In genomic region chr14:81625343-81625742, GRCh38 we compare ENCODE assay signal across 9 cellular contexts.
A peak's percentile ranks its signal among the peaks of the same experiment; 100 is the strongest.
DNase-seq lines count a peak whose midpoint lies in the region; ATAC-seq, FAIRE-seq and TF ChIP-seq lines count a peak whose summit lies in the region.
"Had no signal": no experiment of that assay in that cellular context is flagged by ENCODE, and none has a peak within 500 bp of the region (broad histone marks: within the 10 kb centered on the region; RNA-seq: fewer than 3 reads in every experiment).

No MANE protein-coding gene starts in this region.

- CTCF ChIA-PET in HEK293T (lab: Yijun Ruan, JAX) = interaction anchor here (0.6 to 1.4 kb wide), 5 partner anchors 13 to 1778 kb away, joined by 3 to 5 read pairs (median 5); no protein-coding TSS in a partner anchor

- intact Hi-C loops in pancreas (cut with DNase I) = no loop called here

- H3K4me3 ChIP-seq in bronchial epithelial cell (ENCODE audit: low read depth, low read length) (no peak overlapping the region), pancreas (no peak overlapping the region), suprapubic skin (no peak overlapping the region)

- H3K27ac ChIP-seq in pancreas (no peak overlapping the region), suprapubic skin (no peak overlapping the region)

- POLR2A ChIA-PET in HEK293T (lab: Yijun Ruan, JAX) = no interaction called here

- TF ChIP-seq POLR2A in GM12891 (IDR thresholded peaks at IDR 0.05; ENCODE audit: low read depth, low read length) (no peak), suprapubic skin (IDR thresholded peaks at IDR 0.05) (no peak)

- no peaks in the 10 kb centered on the region for H3K4me1 ChIP-seq in pancreas
- no peaks in the 10 kb centered on the region for H3K4me1 ChIP-seq in suprapubic skin

- WGBS in pancreas, 2 donors = 2 to 3% methylated on average over 1 of the region's 1 CpG
- 0% methylated on average over 1 of the region's 1 CpG for WGBS in suprapubic skin

- DNase-seq in Ammon's horn (ENCODE audit: low spot score) (peak; percentile 43), HEK293T (ENCODE audit: extremely low spot score) (peak; percentile 19), NCI-H460 (ENCODE audit: extremely low read depth, low read depth) (peak; percentile 41), bronchial epithelial cell (ENCODE audit: low read depth) (peak; percentile 48), pancreas (no peak), GM12891 (ENCODE audit: insufficient read length, low spot score) (no peak), suprapubic skin (ENCODE audit: low spot score in 2 of 2) (no peak)

- ATAC-seq in pancreas (peak; percentile 55 to 89 (median 82)), HG02938 (IDR thresholded peaks at IDR 0.05; ENCODE audit: unreplicated experiment) (no peak)

- TF ChIP-seq EP300 in suprapubic skin (IDR thresholded peaks at IDR 0.05) = no peak

- FAIRE-seq in bronchial epithelial cell (lab: Jason Lieb, UNC) (no peak), pancreas (lab: Jason Lieb, UNC) (no peak), GM12891 (lab: Jason Lieb, UNC) (no peak)
- FAIRE-seq: G401.6 had no signal

- H3K36me3 ChIP-seq in bronchial epithelial cell (ENCODE audit: control insufficient read depth, insufficient read depth, low read length) = no peaks in the 10 kb centered on the region
- no peaks in the 10 kb centered on the region for H3K36me3 ChIP-seq in pancreas
- no peaks in the 10 kb centered on the region for H3K36me3 ChIP-seq in suprapubic skin

- H3K27me3 ChIP-seq in bronchial epithelial cell (ENCODE audit: control insufficient read depth, insufficient read depth, low read length) = no peaks in the 10 kb centered on the region
- no peaks in the 10 kb centered on the region for H3K27me3 ChIP-seq in pancreas
- no peaks in the 10 kb centered on the region for H3K27me3 ChIP-seq in suprapubic skin

- TF ChIP-seq CTCF in bronchial epithelial cell (IDR thresholded peaks at IDR 0.05; ENCODE audit: insufficient read depth, low read length, severe bottlenecking) (peak; percentile 20), pancreas (IDR thresholded peaks at IDR 0.05) (peak in 2 of 4 donors; percentile 18 to 26), suprapubic skin (IDR thresholded peaks at IDR 0.05) (peak in 1 of 2 donors; percentile 21)

- no peaks in the 10 kb centered on the region for H3K9me3 ChIP-seq in pancreas
- H3K9me3 ChIP-seq in suprapubic skin = no peaks in the 10 kb centered on the region

TF ChIP-seq in HEK293T, 16 proteins besides CTCF, POLR2A, EP300 and RAD21:
- TF ChIP-seq L3MBTL2 (conservative IDR thresholded peaks at IDR 0.05) = no peak
- no peak for TF ChIP-seq NFRKB (IDR thresholded peaks at IDR 0.05)
- TF ChIP-seq HDGF (IDR thresholded peaks at IDR 0.05; ENCODE audit: borderline replicate concordance) = no peak

TF ChIP-seq in GM12891, 5 proteins besides CTCF, POLR2A, EP300 and RAD21:
- TF ChIP-seq TAF1 (IDR thresholded peaks at IDR 0.05; ENCODE audit: low read depth, low read length) = no peak
- no peak for TF ChIP-seq PAX5 (IDR thresholded peaks at IDR 0.05; ENCODE audit: insufficient read depth, low read length, severe bottlenecking)
- TF ChIP-seq POU2F2 (IDR thresholded peaks at IDR 0.05; ENCODE audit: low read depth, low read length) = no peak
- TF ChIP-seq SPI1 (IDR thresholded peaks at IDR 0.05; ENCODE audit: low read depth, low read length) = no peak
- TF ChIP-seq POLR2AphosphoS5 (IDR thresholded peaks at IDR 0.05; ENCODE audit: low read depth, low read length) = no peak

Comparison
In these comparisons a context has a peak if more than half of its experiments do, and no peak if none do; other contexts are left out.
1. DNase-seq: peak in Ammon's horn (single experiment), HEK293T (single experiment), NCI-H460 (single experiment) and bronchial epithelial cell (single experiment); none in pancreas (0 of 6), GM12891 (single experiment) and suprapubic skin (0 of 2).